5 cellular contexts compared by ENCODE assay signal in genomic region chr3:150828261-150828660, GRCh38.
"Had no signal": no experiment of that assay in that cellular context is flagged by ENCODE, and none has a peak within 500 bp of the region (broad histone marks: within the 10 kb centered on the region; RNA-seq: fewer than 3 reads in every experiment).

No MANE protein-coding gene starts in this region.

- H3K36me3 Mint-ChIP-seq: IgD-negative memory B cell had no signal

- H3K27me3 Mint-ChIP-seq: IgD-negative memory B cell had no signal

- ATAC-seq: GM23338 had no signal

- H3K4me3 Mint-ChIP-seq: GM23338, H9, IgD-negative memory B cell had no signal

- DNase-seq: H9, HCEC 1CT, KBM-7 had no signal

- H3K4me2 ChIP-seq: GM23338 had no signal

- H3K27ac Mint-ChIP-seq: GM23338, H9, IgD-negative memory B cell had no signal

- H2AFZ ChIP-seq: GM23338 had no signal

- H3K4me3 ChIP-seq: GM23338 had no signal
